Comparison of ENCODE assay signal across 15 cellular contexts in genomic region chr6:107646176-107646575, GRCh38.
DNase-seq lines count a peak whose midpoint lies in the region; ATAC-seq and TF ChIP-seq lines count a peak whose summit lies in the region.
"Had no signal": no experiment of that assay in that cellular context is flagged by ENCODE, and none has a peak within 500 bp of the region (broad histone marks: within the 10 kb centered on the region; RNA-seq: fewer than 3 reads in every experiment).

No MANE protein-coding gene starts in this region.

- peak overlapping the region; percentile 11; the same call in 1 of the 2 replicates for H3K27ac ChIP-seq in PC-9
- no peak overlapping the region for H3K27ac ChIP-seq in tibial artery

- CTCF ChIA-PET in PC-9 (lab: Charles Lee) = no interaction called here

- no TSS peak for BruUV-seq in PC-9 (replicated peaks; lab: Mats Ljungman, UMichigan)

- H2AFZ ChIP-seq in PC-9 = no peak overlapping the region

- H3K27me3 ChIP-seq in PC-9 (ENCODE audit: insufficient read depth, low read depth) (no peaks in the 10 kb centered on the region), tibial artery (no peaks in the 10 kb centered on the region)

- H3K9me2 ChIP-seq in PC-9 (ENCODE audit: insufficient read depth) = no peaks in the 10 kb centered on the region

- no peak for ATAC-seq in HG02852 (IDR thresholded peaks at IDR 0.05; ENCODE audit: unreplicated experiment)
- ATAC-seq: activated CD4-positive, alpha-beta T cell treated with anti-CD3 and anti-CD28 coated beads for 36 hours had no signal

- H3K79me2 ChIP-seq in PC-9 (ENCODE audit: low read depth) = no peaks in the 10 kb centered on the region

- TF ChIP-seq POLR2A in lower leg skin (IDR thresholded peaks at IDR 0.05) = no peak

- H3K4me2 ChIP-seq in PC-9 = peak overlapping the region; percentile 42
- H3K4me2 ChIP-seq: smooth muscle cell had no signal

- intact Hi-C loops in PC-9 (cut with micrococcal nuclease; ENCODE audit: unreplicated experiment) (no loop called here), lower leg skin (cut with DNase I; ENCODE audit: low total_unique reads) (no loop called here), tibial artery (cut with DNase I; ENCODE audit: low total_unique reads) (no loop called here)

- peaks cover 40% of the 10 kb centered on the region for H3K4me1 ChIP-seq in PC-9 (replicated peaks; ENCODE audit: insufficient read depth)
- H3K4me1 ChIP-seq in tibial artery = peaks cover 0 to 22% (median 4%) of the 10 kb centered on the region in 4 donors

- H4K20me1 ChIP-seq in PC-9 (ENCODE audit: insufficient read depth) = no peaks in the 10 kb centered on the region

- DNase-seq in PC-9 (peak in 1 of 2 experiments; percentile 21), foreskin fibroblast (peak; percentile 30 to 71), lower leg skin (ENCODE audit: low spot score in 2 of 2) (peak; percentile 63 to 90), tibial artery (peak; percentile 72 to 77), superior temporal gyrus (ENCODE audit: extremely low spot score) (no peak), NCI-H1436 (lab: John Stamatoyannopoulos, UW) (no peak), DMS53 (lab: John Stamatoyannopoulos, UW) (no peak)
- DNase-seq: activated CD4-positive, alpha-beta T cell treated with anti-CD3 and anti-CD28 coated beads for 36 hours; activated CD8-positive, alpha-beta memory T cell treated with anti-CD3 and anti-CD28 coated beads, Interleukin-2, amount 50 U/mL, for 4 hours; NCI-H1105 treated with DMSO at 0.1 percent for 48 hours; NCI-H2227 treated with DMSO at 0.1 percent for 48 hours; stimulated activated naive CD4-positive, alpha-beta T cell; T-helper 9 cell had no signal

- POLR2A ChIA-PET in PC-9 (lab: Charles Lee; ENCODE audit: unreplicated experiment) = no interaction called here

- no peaks in the 10 kb centered on the region for H3K9me3 ChIP-seq in PC-9 (ENCODE audit: insufficient read depth, low read depth)
- no peaks in the 10 kb centered on the region for H3K9me3 ChIP-seq in tibial artery

- H3K4me3 ChIP-seq in PC-9 (no peak overlapping the region), foreskin fibroblast (ENCODE audit: low read depth in 1 of 2, low read length in 2 of 2) (no peak overlapping the region), lower leg skin (ENCODE audit: low read depth, poor library complexity, severe bottlenecking) (no peak overlapping the region), tibial artery (no peak overlapping the region)
- H3K4me3 ChIP-seq: smooth muscle cell had no signal

- 59 to 77% methylated on average over 9 of the region's 9 CpGs for WGBS in lower leg skin, 2 donors

- H3K36me3 ChIP-seq in PC-9 (ENCODE audit: low read depth) = no peaks in the 10 kb centered on the region
- no peaks in the 10 kb centered on the region for H3K36me3 ChIP-seq in tibial artery

- H3F3A ChIP-seq in PC-9 (ENCODE audit: insufficient read depth, low read depth) = peaks cover 22% of the 10 kb centered on the region; the same call in 1 of the 2 replicates

- no peak for TF ChIP-seq CTCF in PC-9 (conservative IDR thresholded peaks at IDR 0.05)
- no peak for TF ChIP-seq CTCF in foreskin fibroblast (IDR thresholded peaks at IDR 0.05; ENCODE audit: low read depth, low read length)
- no peak for TF ChIP-seq CTCF in lower leg skin (IDR thresholded peaks at IDR 0.05)
- TF ChIP-seq CTCF in tibial artery (IDR thresholded peaks at IDR 0.05) = no peak

Comparison
In these comparisons a context has a peak if more than half of its experiments do, and no peak if none do; other contexts are left out.
1. DNase-seq: peak in foreskin fibroblast (2 of 2), lower leg skin (2 of 2) and tibial artery (2 of 2); none in superior temporal gyrus (single experiment), NCI-H1436 (single experiment) and DMS53 (single experiment).